In genomic region chr10:112039823-112040222, GRCh38 we compare ENCODE assay signal across 24 cellular contexts.
"Had no signal": no experiment of that assay in that cellular context is flagged by ENCODE, and none has a peak within 500 bp of the region (broad histone marks: within the 10 kb centered on the region; RNA-seq: fewer than 3 reads in every experiment).

No MANE protein-coding gene starts in this region.

- H3K9me3 ChIP-seq: lower lobe of right lung, ovary, right atrium auricular region, suprapubic skin, thoracic aorta, upper lobe of right lung had no signal

- H3K4me3 ChIP-seq: left lung, lower lobe of right lung, ovary, right atrium auricular region, skin epidermis, spleen, suprapubic skin, thoracic aorta, tibial artery, upper lobe of right lung had no signal

- H3K27ac ChIP-seq: left lung, lower lobe of right lung, ovary, right atrium auricular region, skin epidermis, spleen, suprapubic skin, thoracic aorta, tibial artery, upper lobe of right lung had no signal

- FAIRE-seq: kidney, urothelium cell line had no signal

- H3K4me1 ChIP-seq: left lung, lower lobe of right lung, right atrium auricular region, spleen, suprapubic skin, tibial artery, upper lobe of right lung had no signal

- ATAC-seq: left colon; left lung; lower lobe of right lung; natural killer cell; sciatic nerve; stimulated activated effector memory CD8-positive, alpha-beta T cell treated with anti-CD3 and anti-CD28 coated beads, Interleukin-12 subunit alpha, Interleukin-12 subunit beta, amount 100 ng/mL, for 72 hours; upper lobe of right lung had no signal

- H3K36me3 ChIP-seq: left lung, lower lobe of right lung, ovary, right atrium auricular region, spleen, suprapubic skin, thoracic aorta, tibial artery, upper lobe of right lung had no signal

- H3K27me3 ChIP-seq: left lung, ovary, right atrium auricular region, spleen, suprapubic skin, tibial artery, upper lobe of right lung had no signal

- DNase-seq: hippocampal formation; kidney; left colon; left lung; lower lobe of right lung; mammary epithelial cell; mesenchymal stem cell; naive B cell; natural killer cell; nephron progenitor cell; ovary; spleen; stimulated activated CD4-positive, alpha-beta T cell treated with anti-CD3 and anti-CD28 coated beads, Interleukin-4, amount 100 ng/mL, for 24 hours; stimulated activated naive CD4-positive, alpha-beta T cell; tibial artery; trophoblast cell; upper lobe of right lung had no signal
